In genomic region chr1:93346472-93346991, GRCh38 we compare ENCODE assay signal across 8 cellular contexts. TPM values are rescaled to one million over a fixed set of nuclear protein-coding genes. Genes with fewer than 3 reads are reported as not detected.
DNase-seq lines count a peak whose midpoint lies in the region; ATAC-seq and TF ChIP-seq lines count a peak whose summit lies in the region.

No MANE protein-coding gene starts in this region.

- no peaks in the 10 kb centered on the region for H3K27me3 Mint-ChIP-seq in CD14-positive monocyte (ENCODE audit: low read depth in 3 of 3)
- H3K27me3 Mint-ChIP-seq in activated naive CD8-positive, alpha-beta T cell: no peaks in the 10 kb centered on the region

- no peaks in the 10 kb centered on the region for H3K9me3 ChIP-seq in Peyer's patch
- no peaks in the 10 kb centered on the region for H3K9me3 ChIP-seq in heart right ventricle

- no peak for TF ChIP-seq CTCF in CD14-positive monocyte (IDR thresholded peaks at IDR 0.05)
- no peak for TF ChIP-seq CTCF in Peyer's patch (IDR thresholded peaks at IDR 0.05)
- no peak for TF ChIP-seq CTCF in heart right ventricle (IDR thresholded peaks at IDR 0.05)

- DNase-seq in CD14-positive monocyte (ENCODE audit: low spot score) (no peak), Peyer's patch (peak in 2 of 3 donors; percentile 55 to 65), heart right ventricle (no peak), putamen (ENCODE audit: low spot score) (peak; percentile 19), T1000 (lab: John Stamatoyannopoulos, UW) (no peak)

- H3K4me3 Mint-ChIP-seq in CD14-positive monocyte: peak overlapping the region; percentile 99 to 100
- H3K4me3 Mint-ChIP-seq in activated naive CD8-positive, alpha-beta T cell: peak overlapping the region; percentile 95

- peak overlapping the region; percentile 96 to 99 (median 98) for H3K27ac Mint-ChIP-seq in CD14-positive monocyte
- H3K27ac Mint-ChIP-seq in activated naive CD8-positive, alpha-beta T cell: peak overlapping the region; percentile 98

- H3K27ac ChIP-seq in Peyer's patch (peak overlapping the region; percentile 89 to 95 (median 91)), heart right ventricle (peak overlapping the region; percentile 89 to 98 (median 94))

- ATAC-seq in GM18868 (IDR thresholded peaks at IDR 0.05; ENCODE audit: unreplicated experiment) (peak; percentile 37), HG03097 (IDR thresholded peaks at IDR 0.05; ENCODE audit: low FRiP score, unreplicated experiment) (peak; percentile 31), heart right ventricle (peak in 5 of 8 donors; percentile 1 to 14 (median 4))

- intact Hi-C loops in CD14-positive monocyte (cut with micrococcal nuclease): loop anchor here (5.0 to 10.0 kb wide), 3 partner anchors 164 to 528 kb away; partner anchors contain the start of genes CCDC18 (in 1 of the 2), DNTTIP2 (in 1 of the 2) and TMED5 (in 1 of the 2)
- intact Hi-C loops in heart right ventricle (cut with DNase I): loop anchor here in 3 of 10 donors (5.0 kb wide), 2 partner anchors 164 to 501 kb away; partner anchors contain the start of genes CCDC18 (in 1 of the 3) and TMED5 (in 1 of the 3)

- H3K4me1 ChIP-seq in Peyer's patch (peaks cover 0 to 26% (median 9%) of the 10 kb centered on the region in 4 donors), heart right ventricle (peaks cover 0 to 61% (median 41%) of the 10 kb centered on the region in 9 donors)

- no peaks in the 10 kb centered on the region for H3K36me3 ChIP-seq in Peyer's patch
- H3K36me3 ChIP-seq in heart right ventricle: no peaks in the 10 kb centered on the region

- H3K27me3 ChIP-seq in Peyer's patch (no peaks in the 10 kb centered on the region), heart right ventricle (no peaks in the 10 kb centered on the region)

- peaks cover 43% of the 10 kb centered on the region for H3K4me1 Mint-ChIP-seq in CD14-positive monocyte
- peaks cover 41% of the 10 kb centered on the region for H3K4me1 Mint-ChIP-seq in activated naive CD8-positive, alpha-beta T cell (ENCODE audit: low read depth)

- TF ChIP-seq POLR2A in Peyer's patch (IDR thresholded peaks at IDR 0.05): peak; percentile 23 to 48

- H3K36me3 Mint-ChIP-seq in CD14-positive monocyte: peaks cover 5 to 6% of the 10 kb centered on the region in 2 donors
- peaks cover 9% of the 10 kb centered on the region for H3K36me3 Mint-ChIP-seq in activated naive CD8-positive, alpha-beta T cell

- WGBS in heart right ventricle, 2 donors: 1% methylated on average over 20 of the region's 20 CpGs

- H3K4me3 ChIP-seq in Peyer's patch (peak overlapping the region; percentile 83 to 96 (median 92)), heart right ventricle (peak overlapping the region; percentile 80 to 96 (median 92))

- no peaks in the 10 kb centered on the region for H3K9me3 Mint-ChIP-seq in CD14-positive monocyte
- H3K9me3 Mint-ChIP-seq in activated naive CD8-positive, alpha-beta T cell (ENCODE audit: low read depth): no peaks in the 10 kb centered on the region

RNA-seq across cellular contexts. Expression of gene DR1, which starts 0.8 kb away (rescaled TPM):
- polyA plus RNA-seq in CD14-positive monocyte (10 to 100 TPM; 61.0 to 61.8 TPM), heart right ventricle (10 to 100 TPM in 1 of 2 donors, 1 to 10 TPM in 1; 4.0 to 14.8 TPM)
- total RNA-seq in Peyer's patch (10 to 100 TPM; 26.9 to 62.7 (median 30.9) TPM), heart right ventricle (10 to 100 TPM; 33.0 to 40.8 (median 37.5) TPM)

Comparison
In these comparisons a context has a peak if more than half of its experiments do, and no peak if none do; other contexts are left out.
1. DNase-seq: peak in Peyer's patch (2 of 3) and putamen (single experiment); none in CD14-positive monocyte (single experiment), heart right ventricle (0 of 2) and T1000 (single experiment).
2. Peak in every context shown above with its lines, with median percentiles within 50 percentile points of each other: ATAC-seq.